31 cellular contexts compared by ENCODE assay signal in the genomic region with DNA sequence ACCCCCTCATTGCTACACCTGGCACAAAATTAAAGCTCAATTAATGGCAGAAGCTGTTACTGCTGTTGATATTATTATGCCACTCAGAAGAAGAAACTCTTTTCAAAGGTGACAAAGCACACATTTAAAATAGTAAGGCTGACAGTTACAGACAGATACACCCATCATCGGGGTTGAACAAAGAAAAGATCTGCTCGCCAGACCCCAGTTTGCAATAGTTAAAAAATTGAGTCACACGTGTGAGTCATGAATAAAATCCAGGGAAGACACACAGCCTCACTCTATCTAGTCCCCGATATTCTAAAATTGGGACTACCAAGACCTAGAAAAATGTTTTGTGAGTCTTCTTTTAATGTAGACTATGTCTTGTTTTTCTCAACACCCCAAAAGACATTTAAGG.
A peak's percentile ranks its signal among the peaks of the same experiment; 100 is the strongest.
DNase-seq lines count a peak whose midpoint lies in the region; ATAC-seq and TF ChIP-seq lines count a peak whose summit lies in the region.
"Had no signal": no experiment of that assay in that cellular context is flagged by ENCODE, and none has a peak within 500 bp of the region (broad histone marks: within the 10 kb centered on the region; RNA-seq: fewer than 3 reads in every experiment).

No MANE protein-coding gene starts in this region.

- TF ChIP-seq POLR2A in breast epithelium (IDR thresholded peaks at IDR 0.05) = no peak

- intact Hi-C loops in MCF 10A (cut with micrococcal nuclease) = no loop called here
- intact Hi-C loops in breast epithelium (cut with DNase I; ENCODE audit: low total_unique reads) = loop anchor here (10.0 kb wide), 1 partner anchor 334 kb away; the partner anchor contains the start of gene SOX9

- H3K36me3 Mint-ChIP-seq in MCF 10A (ENCODE audit: insufficient read depth, unreplicated experiment) = no peaks in the 10 kb centered on the region
- H3K36me3 Mint-ChIP-seq in GM23338 (ENCODE audit: low read depth) = no peaks in the 10 kb centered on the region
- H3K36me3 Mint-ChIP-seq: memory B cell had no signal

- H3K27me3 Mint-ChIP-seq in MCF 10A (ENCODE audit: insufficient read depth, unreplicated experiment) (no peaks in the 10 kb centered on the region), GM23338 (ENCODE audit: insufficient read depth, low read depth, poor library complexity) (peaks cover 6% of the 10 kb centered on the region)
- H3K27me3 Mint-ChIP-seq: activated T-cell treated with anti-CD3 and anti-CD28 coated beads, Interleukin-2, amount 50 U/mL, for 24 hours; memory B cell; naive B cell had no signal

- H3K4me3 ChIP-seq in breast epithelium = no peak overlapping the region
- H3K4me3 ChIP-seq in SK-N-SH (ENCODE audit: low read depth in 2 of 2, low read length in 1 of 2) = no peak overlapping the region
- no peak overlapping the region for H3K4me3 ChIP-seq in GM23338
- H3K4me3 ChIP-seq: BLaER1, K562 had no signal

- no TSS peak for BruUV-seq in MCF 10A (replicated peaks; lab: Mats Ljungman, UMichigan)

- CTCF ChIA-PET in MCF 10A (lab: Yijun Ruan, JAX) = interaction anchor here (0.7 kb wide), 1 partner anchor 181 kb away, joined by 3 read pairs; no protein-coding TSS in a partner anchor
- CTCF ChIA-PET in SK-N-SH (lab: Yijun Ruan, JAX) = no interaction called here

- H3F3A ChIP-seq in SK-N-SH (replicated peaks; ENCODE audit: insufficient read depth) (no peaks in the 10 kb centered on the region), GM23338 (replicated peaks; ENCODE audit: low read depth) (no peaks in the 10 kb centered on the region)

- TF ChIP-seq CTCF in MCF 10A (IDR thresholded peaks at IDR 0.05; ENCODE audit: unreplicated experiment) = no peak
- no peak for TF ChIP-seq CTCF in breast epithelium (IDR thresholded peaks at IDR 0.05)
- TF ChIP-seq CTCF in SK-N-SH (IDR thresholded peaks at IDR 0.05) = no peak
- TF ChIP-seq CTCF in foreskin keratinocyte (conservative IDR thresholded peaks at IDR 0.05) = no peak
- no peak for TF ChIP-seq CTCF in GM23338 (conservative IDR thresholded peaks at IDR 0.05; ENCODE audit: low read depth in 2 of 2)

- H2AFZ ChIP-seq in SK-N-SH (ENCODE audit: low read depth) (no peak overlapping the region), GM23338 (no peak overlapping the region)

- H3K9me3 ChIP-seq in breast epithelium = no peaks in the 10 kb centered on the region
- no peaks in the 10 kb centered on the region for H3K9me3 ChIP-seq in SK-N-SH
- H3K9me3 ChIP-seq: BLaER1 had no signal

- H3K4me3 Mint-ChIP-seq in MCF 10A (ENCODE audit: unreplicated experiment) (no peak overlapping the region), GM23338 (no peak overlapping the region)
- H3K4me3 Mint-ChIP-seq: activated CD8-positive, alpha-beta T cell treated with anti-CD3 and anti-CD28 coated beads, Interleukin-2, amount 10 ng/mL, durations not matched to agents 7 days and 5 days; activated T-cell treated with anti-CD3 and anti-CD28 coated beads, Interleukin-2, amount 50 U/mL, for 24 hours; memory B cell; naive B cell had no signal

- H3K27ac Mint-ChIP-seq in MCF 10A (ENCODE audit: low read depth, unreplicated experiment) (no peak overlapping the region), GM23338 (no peak overlapping the region)
- H3K27ac Mint-ChIP-seq: activated CD8-positive, alpha-beta T cell treated with anti-CD3 and anti-CD28 coated beads, Interleukin-2, amount 10 ng/mL, durations not matched to agents 7 days and 5 days; activated T-cell treated with anti-CD3 and anti-CD28 coated beads, Interleukin-2, amount 50 U/mL, for 24 hours; memory B cell; naive B cell had no signal

- H3K4me2 ChIP-seq in SK-N-SH (peak overlapping the region; percentile 27; the same call in 1 of the 2 replicates), GM23338 (no peak overlapping the region)
- H3K4me2 ChIP-seq: BLaER1 had no signal

- peak; percentile 52 for DNase-seq in MCF 10A (ENCODE audit: unreplicated experiment)
- no peak for DNase-seq in breast epithelium (ENCODE audit: low spot score in 2 of 2)
- DNase-seq in SK-N-SH = no peak
- DNase-seq in foreskin keratinocyte = peak; percentile 23 to 54
- no peak for DNase-seq in NAMALWA (ENCODE audit: low spot score)
- DNase-seq in activated naive CD4-positive, alpha-beta T cell treated with anti-CD3 and anti-CD28 coated beads, Interleukin-2, amount 50 U/mL, for 16 hours = no peak
- DNase-seq in GM23338 (ENCODE audit: low spot score) = no peak
- DNase-seq: activated CD8-positive, alpha-beta T cell treated with anti-CD3 and anti-CD28 coated beads, Interleukin-2, amount 10 ng/mL, durations not matched to agents 7 days and 5 days; activated naive CD4-positive, alpha-beta T cell; activated T-cell treated with anti-CD3 and anti-CD28 coated beads, Interleukin-2, amount 50 U/mL, for 24 hours; aorta; COR-L47; DMS79; effector CD4-positive, alpha-beta T cell; left cardiac atrium; naive B cell; NCI-H187; NCI-H69; occipital lobe; retina; stimulated activated CD4-positive, alpha-beta T cell treated with anti-CD3 and anti-CD28 coated beads, Interleukin-12 subunit alpha, Interleukin-12 subunit beta, amount 100 ng/mL, for 4 hours; stimulated activated CD4-positive, alpha-beta T cell treated with anti-CD3 and anti-CD28 coated beads, Interleukin-4, amount 100 ng/mL, for 4 hours; stimulated activated naive CD8-positive, alpha-beta T cell treated with anti-CD3 and anti-CD28 coated beads, Interleukin-15, Interleukin-2, amounts not matched to agents 100 U/mL and 50 U/mL, for 24 hours had no signal

- H3K27me3 ChIP-seq in breast epithelium (peaks cover 0 to 2% of the 10 kb centered on the region in 2 donors), SK-N-SH (ENCODE audit: insufficient read depth) (no peaks in the 10 kb centered on the region), foreskin keratinocyte (no peaks in the 10 kb centered on the region), GM23338 (ENCODE audit: insufficient read depth) (no peaks in the 10 kb centered on the region)
- H3K27me3 ChIP-seq: BLaER1 had no signal

- POLR2A ChIA-PET in MCF 10A (lab: Yijun Ruan, JAX) (interaction anchor here (0.7 kb wide), 1 partner anchor 11 kb away, joined by 3 read pairs; no protein-coding TSS in a partner anchor), SK-N-SH (lab: Yijun Ruan, JAX) (no interaction called here)

- H4K20me1 ChIP-seq in SK-N-SH (ENCODE audit: insufficient read depth) (no peaks in the 10 kb centered on the region), GM23338 (replicated peaks; ENCODE audit: insufficient read depth) (no peaks in the 10 kb centered on the region)
- H4K20me1 ChIP-seq: BLaER1 had no signal

- no peaks in the 10 kb centered on the region for H3K79me2 ChIP-seq in SK-N-SH (ENCODE audit: insufficient read depth)
- H3K79me2 ChIP-seq in GM23338 (replicated peaks; ENCODE audit: insufficient read depth) = no peaks in the 10 kb centered on the region

- no peak for TF ChIP-seq RAD21 in SK-N-SH (IDR thresholded peaks at IDR 0.05; ENCODE audit: low read length)

- no peak overlapping the region for H3K9ac ChIP-seq in SK-N-SH
- H3K9ac ChIP-seq: BLaER1 had no signal

- no peaks in the 10 kb centered on the region for H3K9me2 ChIP-seq in SK-N-SH
- no peaks in the 10 kb centered on the region for H3K9me2 ChIP-seq in GM23338 (ENCODE audit: insufficient read depth)

- TF ChIP-seq EP300 in SK-N-SH (IDR thresholded peaks at IDR 0.05; ENCODE audit: borderline replicate concordance in 1 of 2, low read depth in 1 of 2, low read length in 1 of 2) = no peak

- no peak overlapping the region for H3K27ac ChIP-seq in breast epithelium
- H3K27ac ChIP-seq in SK-N-SH (ENCODE audit: low read depth in 2 of 2, low read length in 1 of 2) = no peak overlapping the region
- H3K27ac ChIP-seq in foreskin keratinocyte = no peak overlapping the region
- H3K27ac ChIP-seq in GM23338 (ENCODE audit: low read depth) = no peak overlapping the region
- H3K27ac ChIP-seq: 22Rv1, BLaER1, HL-60 had no signal

- H3K36me3 ChIP-seq in breast epithelium (no peaks in the 10 kb centered on the region), SK-N-SH (replicated peaks in 1 of 2; ENCODE audit: control insufficient read depth in 1 of 2, insufficient read depth in 2 of 2, low read length in 1 of 2) (no peaks in the 10 kb centered on the region), GM23338 (ENCODE audit: insufficient read depth) (no peaks in the 10 kb centered on the region)
- H3K36me3 ChIP-seq: BLaER1 had no signal

- H3K4me1 Mint-ChIP-seq in MCF 10A (ENCODE audit: insufficient read depth, unreplicated experiment) = peaks cover 18% of the 10 kb centered on the region
- no peaks in the 10 kb centered on the region for H3K4me1 Mint-ChIP-seq in GM23338
- H3K4me1 Mint-ChIP-seq: memory B cell, naive B cell had no signal

- WGBS in SK-N-SH (ENCODE audit: low lambda C conversion rate) = 13% methylated on average over 4 of the region's 4 CpGs

- ATAC-seq in foreskin keratinocyte (peak; percentile 87), GM18909 (IDR thresholded peaks at IDR 0.05; ENCODE audit: poor library complexity, unreplicated experiment) (no peak), GM23338 (no peak)
- ATAC-seq: activated CD4-positive, CD25-positive, alpha-beta regulatory T cell treated with anti-CD3 and anti-CD28 coated beads, Interleukin-2, amount 50 U/mL, for 24 hours; activated CD8-positive, alpha-beta T cell treated with anti-CD3 and anti-CD28 coated beads, Interleukin-2, amount 10 ng/mL, durations not matched to agents 7 days and 5 days; K562; left cardiac atrium; Right ventricle myocardium inferior; stimulated activated naive CD8-positive, alpha-beta T cell treated with anti-CD3 and anti-CD28 coated beads, Interleukin-15, Interleukin-2, amounts not matched to agents 100 U/mL and 50 U/mL, for 24 hours had no signal

- H3K4me1 ChIP-seq in breast epithelium = no peaks in the 10 kb centered on the region
- H3K4me1 ChIP-seq in SK-N-SH (ENCODE audit: control insufficient read depth in 1 of 2, insufficient read depth in 2 of 2, low read depth in 1 of 2, low read length in 1 of 2) = peaks cover 0 to 4% of the 10 kb centered on the region in 2 experiments; a peak in 2 of 4 replicates
- H3K4me1 ChIP-seq in foreskin keratinocyte = peaks cover 7% of the 10 kb centered on the region
- H3K4me1 ChIP-seq in GM23338 (ENCODE audit: insufficient read depth) = no peaks in the 10 kb centered on the region
- H3K4me1 ChIP-seq: BLaER1 had no signal

- no peaks in the 10 kb centered on the region for H3K9me3 Mint-ChIP-seq in MCF 10A (ENCODE audit: unreplicated experiment)
- H3K9me3 Mint-ChIP-seq in GM23338 = no peaks in the 10 kb centered on the region

TF ChIP-seq in SK-N-SH, 30 proteins besides CTCF, POLR2A, EP300 and RAD21 (continues in another document):
- TF ChIP-seq FOXJ3 (CRISPR knock-in tag; IDR thresholded peaks at IDR 0.05) (no peak), TCF12 (IDR thresholded peaks at IDR 0.05) (peak; percentile 65; the same call in 1 of the 2 replicates)

TF ChIP-seq in GM23338, 12 proteins besides CTCF, POLR2A, EP300 and RAD21 (continues in another document):
- TF ChIP-seq, protein P1, sequence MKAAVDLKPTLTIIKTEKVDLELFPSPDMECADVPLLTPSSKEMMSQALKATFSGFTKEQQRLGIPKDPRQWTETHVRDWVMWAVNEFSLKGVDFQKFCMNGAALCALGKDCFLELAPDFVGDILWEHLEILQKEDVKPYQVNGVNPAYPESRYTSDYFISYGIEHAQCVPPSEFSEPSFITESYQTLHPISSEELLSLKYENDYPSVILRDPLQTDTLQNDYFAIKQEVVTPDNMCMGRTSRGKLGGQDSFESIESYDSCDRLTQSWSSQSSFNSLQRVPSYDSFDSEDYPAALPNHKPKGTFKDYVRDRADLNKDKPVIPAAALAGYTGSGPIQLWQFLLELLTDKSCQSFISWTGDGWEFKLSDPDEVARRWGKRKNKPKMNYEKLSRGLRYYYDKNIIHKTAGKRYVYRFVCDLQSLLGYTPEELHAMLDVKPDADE (IDR thresholded peaks at IDR 0.05) = no peak

Comparison
In these comparisons a context has a peak if more than half of its experiments do, and no peak if none do; other contexts are left out.
1. DNase-seq: peak in MCF 10A (single experiment) and foreskin keratinocyte (2 of 2); none in breast epithelium (0 of 2), SK-N-SH (single experiment), NAMALWA (single experiment), activated naive CD4-positive, alpha-beta T cell treated with anti-CD3 and anti-CD28 coated beads, Interleukin-2, amount 50 U/mL, for 16 hours (single experiment) and GM23338 (single experiment).